1 cellular context compared by ENCODE assay signal in the genomic region with DNA sequence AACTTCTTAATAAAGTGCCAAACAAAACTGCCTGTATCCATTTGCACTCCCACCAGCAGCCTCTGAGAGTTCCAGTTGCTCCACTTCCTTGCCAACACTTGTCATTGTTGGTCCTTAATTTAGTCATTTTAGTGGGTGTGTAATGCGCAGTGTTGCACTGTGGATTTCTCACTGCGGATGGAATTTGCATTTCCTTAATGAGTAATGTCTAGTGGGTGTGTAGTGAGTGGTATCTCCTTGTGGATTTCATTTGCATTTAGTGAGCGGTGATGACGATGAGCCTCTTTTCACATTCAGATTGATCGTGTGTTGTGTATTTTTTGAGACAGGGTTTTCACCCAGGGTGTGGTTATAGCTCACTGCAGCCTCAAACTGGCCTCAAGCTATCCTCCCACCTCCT.
TF ChIP-seq lines count a peak whose summit lies in the region.

No MANE protein-coding gene starts in this region.

TF ChIP-seq in HepG2, 621 proteins besides CTCF, POLR2A, EP300 and RAD21:
- no peak for TF ChIP-seq PTBP1 (IDR thresholded peaks at IDR 0.05; ENCODE audit: low read depth, low read length, poor library complexity, severe bottlenecking)
- no peak for TF ChIP-seq ZNF577 (CRISPR knock-in tag; IDR thresholded peaks at IDR 0.05; ENCODE audit: borderline replicate concordance, low read depth)
- TF ChIP-seq HNRNPUL1 (IDR thresholded peaks at IDR 0.05; ENCODE audit: low read depth, low read length) = no peak
- no peak for TF ChIP-seq ZNF264 (CRISPR knock-in tag; IDR thresholded peaks at IDR 0.05)
- no peak for TF ChIP-seq ZNF34 (CRISPR knock-in tag; IDR thresholded peaks at IDR 0.05; ENCODE audit: borderline replicate concordance)
- TF ChIP-seq ZNF616 (CRISPR knock-in tag; IDR thresholded peaks at IDR 0.05; ENCODE audit: low read depth) = no peak
- no peak for TF ChIP-seq KDM5A (IDR thresholded peaks at IDR 0.05; ENCODE audit: borderline replicate concordance, low read length)
- TF ChIP-seq DMTF1 (CRISPR knock-in tag; IDR thresholded peaks at IDR 0.05) = no peak
- TF ChIP-seq ZNF7 (CRISPR knock-in tag; IDR thresholded peaks at IDR 0.05) = peak; percentile 94
